ENCODE assay signal across 2 cellular contexts in the genomic region with DNA sequence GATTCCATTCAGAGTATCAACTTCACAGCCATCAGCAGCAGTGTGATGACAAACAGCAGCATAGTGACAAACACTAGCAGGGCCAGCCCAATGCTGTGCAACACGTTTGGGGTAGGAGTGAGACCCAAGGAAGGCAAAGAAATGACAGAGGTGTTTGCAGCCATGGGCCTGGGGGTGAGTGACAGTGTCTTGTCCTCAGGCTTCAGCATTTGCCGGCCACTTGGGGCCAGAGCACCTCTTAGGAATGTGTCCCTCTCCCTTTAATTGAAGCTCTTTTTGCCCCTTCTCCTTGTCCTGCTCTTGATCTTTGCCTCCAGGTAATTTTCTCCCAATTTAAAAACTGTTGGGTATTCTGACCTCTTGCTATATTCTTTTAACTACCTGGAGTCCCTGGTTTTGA.
TF ChIP-seq lines count a peak whose summit lies in the region.

No MANE protein-coding gene starts in this region.

TF ChIP-seq in GM23338, 12 proteins besides CTCF, POLR2A, EP300 and RAD21 (continued from another document):
- TF ChIP-seq EZH2 (IDR thresholded peaks at IDR 0.05; ENCODE audit: low read depth, unreplicated experiment) (no peak), CREB1 (CRISPR knock-in tag; IDR thresholded peaks at IDR 0.05; ENCODE audit: low read depth) (no peak), ZNF462 (CRISPR knock-in tag; IDR thresholded peaks at IDR 0.05) (no peak), JUNB (IDR thresholded peaks at IDR 0.05; ENCODE audit: unreplicated experiment) (no peak), ZNF114 (CRISPR knock-in tag; IDR thresholded peaks at IDR 0.05) (no peak), REST (IDR thresholded peaks at IDR 0.05; ENCODE audit: unreplicated experiment) (no peak), EZH2phosphoT487 (IDR thresholded peaks at IDR 0.05; ENCODE audit: unreplicated experiment) (no peak), STAT1 (IDR thresholded peaks at IDR 0.05; ENCODE audit: unreplicated experiment) (no peak), ZNF331 (CRISPR knock-in tag; IDR thresholded peaks at IDR 0.05; ENCODE audit: low read depth) (no peak), NANOG (IDR thresholded peaks at IDR 0.05; ENCODE audit: borderline replicate concordance) (no peak)

TF ChIP-seq in HepG2, 621 proteins besides CTCF, POLR2A, EP300 and RAD21:
- TF ChIP-seq, protein P1, sequence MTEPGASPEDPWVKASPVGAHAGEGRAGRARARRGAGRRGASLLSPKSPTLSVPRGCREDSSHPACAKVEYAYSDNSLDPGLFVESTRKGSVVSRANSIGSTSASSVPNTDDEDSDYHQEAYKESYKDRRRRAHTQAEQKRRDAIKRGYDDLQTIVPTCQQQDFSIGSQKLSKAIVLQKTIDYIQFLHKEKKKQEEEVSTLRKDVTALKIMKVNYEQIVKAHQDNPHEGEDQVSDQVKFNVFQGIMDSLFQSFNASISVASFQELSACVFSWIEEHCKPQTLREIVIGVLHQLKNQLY (CRISPR knock-in tag; IDR thresholded peaks at IDR 0.05): no peak
- TF ChIP-seq E2F2 (CRISPR knock-in tag; IDR thresholded peaks at IDR 0.05; ENCODE audit: borderline replicate concordance) (no peak), ZNF883 (CRISPR knock-in tag; IDR thresholded peaks at IDR 0.05; ENCODE audit: not compliant biosample characterization) (no peak), ZNF678 (CRISPR knock-in tag; IDR thresholded peaks at IDR 0.05) (no peak), ZNF331 (CRISPR knock-in tag; IDR thresholded peaks at IDR 0.05) (no peak), CBX2 (IDR thresholded peaks at IDR 0.05; ENCODE audit: low read depth, low read length) (no peak), CBX2 (CRISPR knock-in tag; IDR thresholded peaks at IDR 0.05; ENCODE audit: low read depth) (no peak), ZNF747 (CRISPR knock-in tag; IDR thresholded peaks at IDR 0.05; ENCODE audit: borderline replicate concordance) (no peak), TP53 (CRISPR knock-in tag; conservative IDR thresholded peaks at IDR 0.05) (no peak), SMARCC2 (IDR thresholded peaks at IDR 0.05) (no peak)
- TF ChIP-seq, protein P2, sequence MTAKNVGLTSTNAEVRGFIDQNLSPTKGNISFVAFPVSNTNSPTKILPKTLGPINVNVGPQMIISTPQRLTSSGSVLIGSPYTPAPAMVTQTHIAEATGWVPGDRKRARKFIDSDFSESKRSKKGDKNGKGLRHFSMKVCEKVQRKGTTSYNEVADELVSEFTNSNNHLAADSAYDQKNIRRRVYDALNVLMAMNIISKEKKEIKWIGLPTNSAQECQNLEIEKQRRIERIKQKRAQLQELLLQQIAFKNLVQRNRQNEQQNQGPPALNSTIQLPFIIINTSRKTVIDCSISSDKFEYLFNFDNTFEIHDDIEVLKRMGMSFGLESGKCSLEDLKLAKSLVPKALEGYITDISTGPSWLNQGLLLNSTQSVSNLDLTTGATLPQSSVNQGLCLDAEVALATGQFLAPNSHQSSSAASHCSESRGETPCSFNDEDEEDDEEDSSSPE (CRISPR knock-in tag; IDR thresholded peaks at IDR 0.05): no peak
